28 cellular contexts compared by ENCODE assay signal in the genomic region with DNA sequence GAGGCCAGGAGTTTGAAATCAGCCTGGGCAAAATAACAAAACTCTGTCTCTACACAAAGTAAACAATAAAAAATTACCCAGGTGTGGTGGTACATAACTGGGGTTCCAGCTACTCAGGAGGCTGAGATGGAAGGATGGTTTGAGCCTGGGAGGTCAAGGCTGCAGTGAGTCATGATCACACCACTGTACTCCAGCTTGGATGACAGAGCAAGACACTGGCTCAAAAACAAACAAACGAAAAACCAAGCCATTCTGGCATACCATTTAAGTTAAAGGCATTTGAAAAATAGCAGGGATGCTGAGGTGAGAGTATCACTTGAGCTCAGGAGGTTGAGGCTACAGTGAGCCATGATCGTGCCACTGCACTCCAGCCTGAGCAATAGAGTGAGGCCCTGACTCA.
"Had no signal": no experiment of that assay in that cellular context is flagged by ENCODE, and none has a peak within 500 bp of the region (broad histone marks: within the 10 kb centered on the region; RNA-seq: fewer than 3 reads in every experiment).

No MANE protein-coding gene starts in this region.

- H3K36me3 ChIP-seq: adrenal gland, ascending aorta, cardiac muscle cell, gastrocnemius medialis, sigmoid colon, thoracic aorta, WERI-Rb-1 had no signal

- H3K9me3 ChIP-seq: adrenal gland, ascending aorta, gastrocnemius medialis, sigmoid colon, thoracic aorta had no signal

- H3K27ac ChIP-seq: adrenal gland, ascending aorta, cardiac muscle cell, coronary artery, dorsolateral prefrontal cortex, gastrocnemius medialis, sigmoid colon, thoracic aorta, WERI-Rb-1 had no signal

- H3K27me3 ChIP-seq: adrenal gland, ascending aorta, dorsolateral prefrontal cortex had no signal

- H3K4me3 ChIP-seq: adrenal gland, ascending aorta, cardiac muscle cell, coronary artery, dorsolateral prefrontal cortex, gastrocnemius medialis, sigmoid colon, thoracic aorta had no signal

- DNase-seq: activated CD4-positive, alpha-beta T cell treated with anti-CD3 and anti-CD28 coated beads for 48 hours; activated CD4-positive, alpha-beta T cell treated with anti-CD3 and anti-CD28 coated beads, Interleukin-2, amount 50 U/mL, for 48 hours; activated CD8-positive, alpha-beta memory T cell treated with anti-CD3 and anti-CD28 coated beads, Interleukin-2, amount 50 U/mL, for 4 hours; activated effector memory CD4-positive, alpha-beta T cell treated with anti-CD3 and anti-CD28 coated beads, Interleukin-2, amount 50 U/mL, for 16 hours; activated naive CD4-positive, alpha-beta T cell treated with anti-CD3 and anti-CD28 coated beads for 36 hours; activated naive CD8-positive, alpha-beta T cell treated with anti-CD3 and anti-CD28 coated beads for 36 hours; activated T-cell treated with anti-CD3 and anti-CD28 coated beads, Interleukin-2, amount 50 U/mL, for 1 hour; adrenal gland; dorsolateral prefrontal cortex; effector memory CD8-positive, alpha-beta T cell; erythroblast; gastrocnemius medialis; glutamatergic neuron; left cardiac atrium; left ventricle myocardium superior; posterior cingulate gyrus; retina; sigmoid colon; small intestine; stimulated activated CD4-positive, alpha-beta T cell treated with anti-CD3 and anti-CD28 coated beads, Interleukin-4, amount 100 ng/mL, for 24 hours; trophoblast cell; WERI-Rb-1 had no signal

- ATAC-seq: activated CD4-positive, CD25-positive, alpha-beta regulatory T cell treated with anti-CD3 and anti-CD28 coated beads, Interleukin-2, amount 50 U/mL, for 24 hours; effector memory CD8-positive, alpha-beta T cell; gastrocnemius medialis; left cardiac atrium; left ventricle myocardium superior; stimulated activated effector memory CD8-positive, alpha-beta T cell treated with anti-CD3 and anti-CD28 coated beads, Interleukin-12 subunit alpha, Interleukin-12 subunit beta, amount 100 ng/mL, for 72 hours had no signal

- H3K4me1 ChIP-seq: ascending aorta had no signal
